13 cellular contexts compared by ENCODE assay signal in the genomic region with DNA sequence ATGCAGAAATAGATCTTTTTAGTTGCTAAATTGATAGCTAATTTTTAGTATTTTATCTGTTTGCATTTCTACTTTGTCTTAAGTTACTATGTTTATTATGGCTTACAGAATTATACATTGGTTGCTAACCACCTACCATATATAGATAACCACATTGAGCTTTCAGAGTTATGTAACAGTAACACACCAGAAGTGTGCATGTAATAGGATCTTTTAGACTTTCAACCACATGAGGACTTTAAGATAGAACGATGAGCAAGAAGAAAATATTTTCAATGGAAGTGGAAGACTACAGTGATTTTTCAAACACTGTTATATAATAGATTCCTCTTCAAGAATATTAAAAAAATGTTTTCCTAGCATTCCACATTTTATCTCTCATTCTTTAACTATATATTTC.
"Had no signal": no experiment of that assay in that cellular context is flagged by ENCODE, and none has a peak within 500 bp of the region (broad histone marks: within the 10 kb centered on the region; RNA-seq: fewer than 3 reads in every experiment).

No MANE protein-coding gene starts in this region.

- DNase-seq: activated CD4-positive, alpha-beta T cell treated with anti-CD3 and anti-CD28 coated beads for 4 hours; activated CD8-positive, alpha-beta T cell treated with anti-CD3 and anti-CD28 coated beads, Interleukin-2, amount 10 ng/mL, durations not matched to agents 7 days and 5 days; activated naive CD4-positive, alpha-beta T cell; cortex of kidney; effector CD8-positive, alpha-beta T cell; T1000; WERI-Rb-1 had no signal

- H3K9ac ChIP-seq: parathyroid adenoma had no signal

- H3K4me3 ChIP-seq: right atrium auricular region, smooth muscle cell, tibial nerve, vagina had no signal

- ATAC-seq: activated CD8-positive, alpha-beta T cell treated with anti-CD3 and anti-CD28 coated beads, Interleukin-2, amount 10 ng/mL, durations not matched to agents 7 days and 5 days; stimulated activated effector memory CD8-positive, alpha-beta T cell treated with anti-CD3 and anti-CD28 coated beads, Interleukin-12 subunit alpha, Interleukin-12 subunit beta, amount 100 ng/mL, for 72 hours had no signal

- H3K27ac ChIP-seq: parathyroid adenoma, right atrium auricular region, tibial nerve, vagina, WERI-Rb-1 had no signal

- H3K4me1 ChIP-seq: parathyroid adenoma, right atrium auricular region, vagina had no signal

- H3K9me3 ChIP-seq: right atrium auricular region, tibial nerve, vagina had no signal

- H3K27me3 ChIP-seq: right atrium auricular region, tibial nerve, vagina had no signal
